ENCODE assay signal across 15 cellular contexts in genomic region chr3:4778740-4779139, GRCh38.
"Had no signal": no experiment of that assay in that cellular context is flagged by ENCODE, and none has a peak within 500 bp of the region (broad histone marks: within the 10 kb centered on the region; RNA-seq: fewer than 3 reads in every experiment).

No MANE protein-coding gene starts in this region.

- H3K9me3 Mint-ChIP-seq: activated B cell treated with CpG ODN at 0.5 μM for 24 hours; endodermal cell; stimulated activated effector memory CD8-positive, alpha-beta T cell treated with anti-CD3 and anti-CD28 coated beads, Interleukin-12 subunit alpha, Interleukin-12 subunit beta, amount 100 ng/mL, for 72 hours had no signal

- H3K4me1 Mint-ChIP-seq: endodermal cell had no signal

- H3K27ac Mint-ChIP-seq: activated B cell treated with CpG ODN at 0.5 μM for 24 hours; endodermal cell; stimulated activated effector memory CD8-positive, alpha-beta T cell treated with anti-CD3 and anti-CD28 coated beads, Interleukin-12 subunit alpha, Interleukin-12 subunit beta, amount 100 ng/mL, for 72 hours had no signal

- ATAC-seq: left lobe of liver; mucosa of descending colon; naive thymus-derived CD4-positive, alpha-beta T cell; stimulated activated effector memory CD8-positive, alpha-beta T cell treated with anti-CD3 and anti-CD28 coated beads, Interleukin-12 subunit alpha, Interleukin-12 subunit beta, amount 100 ng/mL, for 72 hours had no signal

- H3K27ac ChIP-seq: neutrophil, tibial nerve had no signal

- H3K4me3 Mint-ChIP-seq: activated B cell treated with CpG ODN at 0.5 μM for 24 hours; endodermal cell; stimulated activated effector memory CD8-positive, alpha-beta T cell treated with anti-CD3 and anti-CD28 coated beads, Interleukin-12 subunit alpha, Interleukin-12 subunit beta, amount 100 ng/mL, for 72 hours had no signal

- H3K27me3 ChIP-seq: dorsolateral prefrontal cortex, neutrophil, tibial nerve had no signal

- DNase-seq: activated B cell treated with CpG ODN at 0.5 μM for 24 hours; activated CD8-positive, alpha-beta memory T cell treated with anti-CD3 and anti-CD28 coated beads, Interleukin-2, amount 50 U/mL, for 4 hours; activated T-cell treated with anti-CD3 and anti-CD28 coated beads, Interleukin-2, amount 50 U/mL, for 48 hours; dorsolateral prefrontal cortex; endodermal cell; hippocampal formation; mucosa of descending colon; naive thymus-derived CD4-positive, alpha-beta T cell; posterior cingulate gyrus; retina; substantia nigra had no signal

- H3K4me3 ChIP-seq: dorsolateral prefrontal cortex, mucosa of descending colon, tibial nerve had no signal

- H3K36me3 ChIP-seq: neutrophil had no signal

- H3K27me3 Mint-ChIP-seq: activated B cell treated with CpG ODN at 0.5 μM for 24 hours; naive thymus-derived CD4-positive, alpha-beta T cell had no signal

- H3K9me3 ChIP-seq: mucosa of descending colon, neutrophil, tibial nerve had no signal
